ENCODE assay signal across 8 cellular contexts in the genomic region with DNA sequence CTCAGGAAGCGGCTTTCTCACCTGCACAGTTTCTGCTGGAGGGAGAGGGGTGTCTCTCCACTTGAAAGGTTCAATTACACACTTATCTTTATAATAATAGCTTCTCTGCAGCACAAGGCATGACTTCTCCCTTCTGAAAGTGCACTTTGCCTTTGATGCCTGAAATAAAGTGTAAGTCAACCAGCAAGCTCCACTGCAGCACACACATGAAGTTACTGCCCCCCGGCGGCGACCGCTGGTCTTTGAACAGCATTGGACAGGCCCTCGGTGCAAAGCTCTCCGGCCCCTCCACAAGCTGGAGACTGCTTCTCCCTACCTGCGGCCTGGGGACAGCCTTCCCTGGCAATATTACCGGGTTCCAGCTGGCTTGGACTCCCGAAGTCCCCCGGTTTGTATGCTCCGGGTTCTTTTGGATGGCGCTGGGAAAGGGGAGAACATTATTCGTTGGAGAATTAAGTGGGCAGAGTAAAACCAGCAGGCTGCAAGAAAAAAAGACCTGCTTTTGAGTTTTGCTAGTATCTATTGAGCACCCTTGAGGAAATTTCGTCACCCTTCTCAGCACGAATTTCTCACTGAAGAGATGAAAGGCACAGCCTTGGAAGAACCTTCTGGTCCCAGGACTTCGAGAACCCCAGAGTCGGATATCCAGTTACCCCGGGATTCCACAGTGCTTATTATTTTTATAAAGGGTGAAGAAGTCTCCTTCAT. TPM values are rescaled to one million over a fixed set of nuclear protein-coding genes. Genes with fewer than 3 reads are reported as not detected.
DNase-seq lines count a peak whose midpoint lies in the region; ATAC-seq and TF ChIP-seq lines count a peak whose summit lies in the region.

No MANE protein-coding gene starts in this region.

- H3K4me1 ChIP-seq in left ventricle myocardium inferior, result peaks cover 31% of the 10 kb centered on the region

- intact Hi-C loops in left ventricle myocardium inferior (cut with micrococcal nuclease), result no loop called here

- H3K4me3 ChIP-seq in AG04450 (ENCODE audit: low read depth, low read length), result no peak overlapping the region
- H3K4me3 ChIP-seq in left ventricle myocardium inferior, result no peak overlapping the region

- peak; percentile 84 for TF ChIP-seq CTCF in AG04450 (IDR thresholded peaks at IDR 0.05; ENCODE audit: low read depth, low read length)
- peak; percentile 86 for TF ChIP-seq CTCF in left ventricle myocardium inferior (IDR thresholded peaks at IDR 0.05; ENCODE audit: borderline replicate concordance)

- peak; percentile 46 for DNase-seq in AG04450 (ENCODE audit: low read depth, low spot score)
- peak; percentile 37 for DNase-seq in GM19240 (ENCODE audit: insufficient read length, low spot score)
- peak; percentile 88 to 99 (median 98) for DNase-seq in NCI-H1417 (lab: John Stamatoyannopoulos, UW)
- DNase-seq in T-helper 1 cell, result peak in 3 of 5 donors; percentile 10 to 28 (median 28)
- DNase-seq in amniotic epithelial cell (ENCODE audit: low read depth), result peak; percentile 55
- peak; percentile 82 for DNase-seq in left ventricle myocardium inferior
- DNase-seq in retina, result peak; percentile 81

- no peak for ATAC-seq in HG02588 (IDR thresholded peaks at IDR 0.05; ENCODE audit: unreplicated experiment)

- no peaks in the 10 kb centered on the region for H3K9me3 ChIP-seq in AG04450 (ENCODE audit: control insufficient read depth, insufficient read depth, low read length)
- no peaks in the 10 kb centered on the region for H3K9me3 ChIP-seq in left ventricle myocardium inferior (replicated peaks)

- no peaks in the 10 kb centered on the region for H3K27me3 ChIP-seq in AG04450 (ENCODE audit: control insufficient read depth, insufficient read depth, low read length)
- no peaks in the 10 kb centered on the region for H3K27me3 ChIP-seq in left ventricle myocardium inferior (ENCODE audit: low read depth)

- H3K36me3 ChIP-seq in left ventricle myocardium inferior, result no peaks in the 10 kb centered on the region

- CTCF ChIA-PET in AG04450 (lab: Charles Lee), result interaction anchor here (0.7 to 5.5 kb wide), 33 partner anchors 9 to 680 kb away, joined by 3 to 102 read pairs (median 7); a partner anchor contains a TSS

- POLR2A ChIA-PET in AG04450 (lab: Yijun Ruan, JAX), result interaction anchor here (1.1 kb wide), 2 partner anchors 77 to 93 kb away, joined by 7 to 9 read pairs; no protein-coding TSS in a partner anchor

- H3K27ac ChIP-seq in AG04450 (ENCODE audit: low read depth, low read length) (no peak overlapping the region), left ventricle myocardium inferior (replicated peaks) (peak overlapping the region; percentile 20)

RNA-seq across cellular contexts. Expression of a gene that starts 11.8 kb away (rescaled TPM):
- 50.6 and 55.3 TPM in 2 replicates for polyA plus RNA-seq in AG04450 (2011; rRNA removed)
- 47.1 and 50.8 TPM in 2 replicates for polyA minus RNA-seq in AG04450 (2011; rRNA and poly(A)+ RNA removed)
- total RNA-seq in left ventricle myocardium inferior, result 75.3 TPM

Comparison
In these comparisons a context has a peak if more than half of its experiments do, and no peak if none do; other contexts are left out.
1. DNase-seq: peak in every context shown above with its lines; median percentile 98 in NCI-H1417; 82 in left ventricle myocardium inferior; 81 in retina; 55 in amniotic epithelial cell; 46 in AG04450; 37 in GM19240; 28 in T-helper 1 cell.